1 cellular context compared by ENCODE assay signal in genomic region chr16:81473066-81473488, GRCh38.
TF ChIP-seq lines count a peak whose summit lies in the region.

No MANE protein-coding gene starts in this region.

TF ChIP-seq in HepG2, 621 proteins besides CTCF, POLR2A, EP300 and RAD21 (continued from another document):
- TF ChIP-seq ZNF609 (CRISPR knock-in tag; IDR thresholded peaks at IDR 0.05; ENCODE audit: borderline replicate concordance) (no peak), ZNF572 (CRISPR knock-in tag; IDR thresholded peaks at IDR 0.05) (peak; percentile 18; the same call in 1 of the 2 replicates), MBD4 (IDR thresholded peaks at IDR 0.05; ENCODE audit: borderline replicate concordance, low read length) (no peak), ZNF687 (CRISPR knock-in tag; IDR thresholded peaks at IDR 0.05) (peak; percentile 35), RARA (CRISPR knock-in tag; IDR thresholded peaks at IDR 0.05) (no peak), PCBP2 (optimal IDR thresholded peaks at IDR 0.05; ENCODE audit: low read depth, low read length, poor library complexity, severe bottlenecking) (no peak), ZIK1 (CRISPR knock-in tag; IDR thresholded peaks at IDR 0.05; ENCODE audit: borderline replicate concordance, low read depth) (no peak), EED (CRISPR knock-in tag; IDR thresholded peaks at IDR 0.05) (peak; percentile 67; the same call in 1 of the 2 replicates), ZSCAN31 (CRISPR knock-in tag; IDR thresholded peaks at IDR 0.05; ENCODE audit: low read depth) (no peak), ISX (CRISPR knock-in tag; conservative IDR thresholded peaks at IDR 0.05) (no peak), ZNF18 (CRISPR knock-in tag; IDR thresholded peaks at IDR 0.05; ENCODE audit: insufficient replicate concordance) (no peak), SMAD1 (CRISPR knock-in tag; IDR thresholded peaks at IDR 0.05; ENCODE audit: borderline replicate concordance, low read depth) (no peak), ZNF766 (CRISPR knock-in tag; IDR thresholded peaks at IDR 0.05; ENCODE audit: borderline replicate concordance) (no peak), SCMH1 (CRISPR knock-in tag; IDR thresholded peaks at IDR 0.05; ENCODE audit: borderline replicate concordance) (no peak), THAP9 (CRISPR knock-in tag; IDR thresholded peaks at IDR 0.05; ENCODE audit: borderline replicate concordance) (no peak), ZNF484 (CRISPR knock-in tag; IDR thresholded peaks at IDR 0.05; ENCODE audit: borderline replicate concordance, low read depth) (no peak), ZNF382 (CRISPR knock-in tag; IDR thresholded peaks at IDR 0.05; ENCODE audit: borderline replicate concordance) (no peak), CENPX (CRISPR knock-in tag; IDR thresholded peaks at IDR 0.05) (no peak), ATF6 (CRISPR knock-in tag; conservative IDR thresholded peaks at IDR 0.05) (no peak), PAF1 (CRISPR knock-in tag; IDR thresholded peaks at IDR 0.05) (no peak), CBX1 (IDR thresholded peaks at IDR 0.05; ENCODE audit: low read depth) (no peak), ATF1 (CRISPR knock-in tag; IDR thresholded peaks at IDR 0.05) (no peak)
